In genomic region chr7:104982308-104982755, GRCh38 we compare ENCODE assay signal across 1 cellular context.
TF ChIP-seq lines count a peak whose summit lies in the region.

No MANE protein-coding gene starts in this region.

TF ChIP-seq in K562, 482 proteins besides CTCF, POLR2A, EP300 and RAD21 (continued from another document):
- TF ChIP-seq MAX (CRISPR knock-in tag; IDR thresholded peaks at IDR 0.05): no peak
- TF ChIP-seq ESRRB (CRISPR knock-in tag; IDR thresholded peaks at IDR 0.05; ENCODE audit: borderline replicate concordance): no peak
- no peak for TF ChIP-seq ETV6 (IDR thresholded peaks at IDR 0.05; ENCODE audit: borderline replicate concordance in 1 of 2, low read depth in 2 of 2, low read length in 1 of 2)
- TF ChIP-seq ETV6 (CRISPR knock-in tag; IDR thresholded peaks at IDR 0.05; ENCODE audit: borderline replicate concordance): no peak
- no peak for TF ChIP-seq PATZ1 (CRISPR knock-in tag; IDR thresholded peaks at IDR 0.05; ENCODE audit: borderline replicate concordance)
- no peak for TF ChIP-seq ZNF23 (CRISPR knock-in tag; IDR thresholded peaks at IDR 0.05)
- no peak for TF ChIP-seq MIER1 (IDR thresholded peaks at IDR 0.05; ENCODE audit: low read depth)
- TF ChIP-seq PHB (CRISPR knock-in tag; IDR thresholded peaks at IDR 0.05): no peak
